1 cellular context compared by ENCODE assay signal in genomic region chr17:7311110-7311698, GRCh38.
TF ChIP-seq lines count a peak whose summit lies in the region.

No MANE protein-coding gene starts in this region.

TF ChIP-seq in SK-N-SH, 30 proteins besides CTCF, POLR2A, EP300 and RAD21 (continued from another document):
- TF ChIP-seq REST (IDR thresholded peaks at IDR 0.05; ENCODE audit: low read depth, low read length) (no peak), MXI1 (IDR thresholded peaks at IDR 0.05; ENCODE audit: low read depth, low read length) (no peak), NFIC (IDR thresholded peaks at IDR 0.05; ENCODE audit: borderline replicate concordance) (no peak), FOXJ3 (CRISPR knock-in tag; IDR thresholded peaks at IDR 0.05) (no peak), GABPA (IDR thresholded peaks at IDR 0.05; ENCODE audit: low read depth) (no peak), FOXM1 (IDR thresholded peaks at IDR 0.05; ENCODE audit: low read depth) (no peak), GATA2 (CRISPR knock-in tag; IDR thresholded peaks at IDR 0.05) (no peak), MEF2A (IDR thresholded peaks at IDR 0.05; ENCODE audit: borderline replicate concordance, low read depth) (no peak), USF1 (IDR thresholded peaks at IDR 0.05; ENCODE audit: borderline replicate concordance, low read depth) (no peak), SMC3 (IDR thresholded peaks at IDR 0.05; ENCODE audit: low read depth, low read length) (no peak), YY1 (IDR thresholded peaks at IDR 0.05; ENCODE audit: low read depth) (no peak), TEAD4 (IDR thresholded peaks at IDR 0.05; ENCODE audit: borderline replicate concordance, insufficient read depth) (no peak), FOSL2 (IDR thresholded peaks at IDR 0.05; ENCODE audit: borderline replicate concordance, low read depth) (no peak), RCOR1 (IDR thresholded peaks at IDR 0.05; ENCODE audit: low read length) (no peak), TAF1 (IDR thresholded peaks at IDR 0.05; ENCODE audit: borderline replicate concordance, low read depth, low read length) (no peak), TCF12 (IDR thresholded peaks at IDR 0.05) (no peak)
- TF ChIP-seq, protein P1, sequence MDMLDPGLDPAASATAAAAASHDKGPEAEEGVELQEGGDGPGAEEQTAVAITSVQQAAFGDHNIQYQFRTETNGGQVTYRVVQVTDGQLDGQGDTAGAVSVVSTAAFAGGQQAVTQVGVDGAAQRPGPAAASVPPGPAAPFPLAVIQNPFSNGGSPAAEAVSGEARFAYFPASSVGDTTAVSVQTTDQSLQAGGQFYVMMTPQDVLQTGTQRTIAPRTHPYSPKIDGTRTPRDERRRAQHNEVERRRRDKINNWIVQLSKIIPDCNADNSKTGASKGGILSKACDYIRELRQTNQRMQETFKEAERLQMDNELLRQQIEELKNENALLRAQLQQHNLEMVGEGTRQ (IDR thresholded peaks at IDR 0.05; ENCODE audit: borderline replicate concordance, low read depth, low read length) = no peak
